ENCODE assay signal across 8 cellular contexts in genomic region chr11:33257160-33257896, GRCh38. TPM values are rescaled to one million over a fixed set of nuclear protein-coding genes. Genes with fewer than 3 reads are reported as not detected.
A peak's percentile ranks its signal among the peaks of the same experiment; 100 is the strongest.
DNase-seq lines count a peak whose midpoint lies in the region; ATAC-seq and TF ChIP-seq lines count a peak whose summit lies in the region.

Gene HIPK3 (plus strand): TSS chr11:33257381.

- peak within 1 kb of the TSS; percentile 22 for H2BK12ac ChIP-seq in neuronal stem cell (ENCODE audit: low read length)

- peak within 1 kb of the TSS; percentile 99 for H4K8ac ChIP-seq in neuronal stem cell (ENCODE audit: low read depth, low read length)

- H3K27me3 ChIP-seq in GM23338 (ENCODE audit: insufficient read depth) (no peaks in the 10 kb centered on the region), neuronal stem cell (ENCODE audit: control insufficient read depth in 3 of 3, insufficient read depth in 3 of 3, low read depth in 1 of 3, low read length in 3 of 3) (no peaks in the 10 kb centered on the region), subcutaneous abdominal adipose tissue (ENCODE audit: control insufficient read depth in 5 of 5, insufficient read depth in 4 of 5, low read length in 5 of 5) (no peaks in the 10 kb centered on the region)

- peak within 1 kb of the TSS; percentile 94 for H3K4me3 Mint-ChIP-seq in GM23338

- H3K14ac ChIP-seq in neuronal stem cell (ENCODE audit: low read length), result peak within 1 kb of the TSS; percentile 97

- peaks cover 26% of the 10 kb centered on the region for H3K4me1 Mint-ChIP-seq in GM23338

- H3K18ac ChIP-seq in neuronal stem cell (ENCODE audit: low read length), result peak within 1 kb of the TSS; percentile 100

- TF ChIP-seq CTCF in GM23338 (conservative IDR thresholded peaks at IDR 0.05; ENCODE audit: low read depth in 2 of 2), result peak in 1 of 2 experiments; percentile 47; a peak in 2 of 4 replicates

- ATAC-seq in GM23338, result peak; percentile 81

- H3K27ac ChIP-seq in GM23338 (ENCODE audit: low read depth) (peak within 1 kb of the TSS; percentile 97), neuronal stem cell (replicated peaks; ENCODE audit: low read length) (peak within 1 kb of the TSS; percentile 94), subcutaneous abdominal adipose tissue (ENCODE audit: low read depth, low read length) (peak within 1 kb of the TSS; percentile 100)

- no peaks in the 10 kb centered on the region for H3K4me1 ChIP-seq in ES-I3 (ENCODE audit: insufficient read depth, low read length)
- peaks cover 24% of the 10 kb centered on the region for H3K4me1 ChIP-seq in GM23338 (ENCODE audit: insufficient read depth)
- H3K4me1 ChIP-seq in neuronal stem cell (ENCODE audit: control insufficient read depth in 2 of 2, insufficient read depth in 1 of 2, low read depth in 1 of 2, low read length in 2 of 2), result peaks cover 0 to 3% of the 10 kb centered on the region in 2 donors
- H3K4me1 ChIP-seq in subcutaneous abdominal adipose tissue (ENCODE audit: control insufficient read depth in 5 of 5, insufficient read depth in 5 of 5, low read length in 5 of 5), result peaks cover 0 to 32% (median 28%) of the 10 kb centered on the region in 5 donors

- H4K20me1 ChIP-seq in GM23338 (replicated peaks; ENCODE audit: insufficient read depth), result peaks cover 5% of the 10 kb centered on the region; the same call in 1 of the 2 replicates

- no peaks in the 10 kb centered on the region; the same call in 2 of the 3 replicates for H3K36me3 Mint-ChIP-seq in GM23338 (ENCODE audit: low read depth)

- DNase-seq in GM23338 (ENCODE audit: low spot score) (peak; percentile 88), LHCN-M2 (ENCODE audit: low read depth) (peak; percentile 70), SK-MEL-5 (ENCODE audit: low read depth, low spot score) (peak; percentile 74), foreskin melanocyte (peak; percentile 61), neuronal stem cell (ENCODE audit: low spot score) (peak; percentile 77)
- DNase-seq in activated naive CD4-positive, alpha-beta T cell (lab: John Stamatoyannopoulos, UW), result peak; percentile 35 to 68 (median 47)

- peak within 1 kb of the TSS; percentile 89 for H3K4me2 ChIP-seq in GM23338
- peak within 1 kb of the TSS; percentile 87 for H3K4me2 ChIP-seq in neuronal stem cell (ENCODE audit: insufficient read depth, low read length, poor library complexity, severe bottlenecking)

- peaks cover 3% of the 10 kb centered on the region; the same call in 2 of the 3 replicates for H3K9me3 Mint-ChIP-seq in GM23338

- H3K36me3 ChIP-seq in ES-I3 (ENCODE audit: insufficient read depth, low read length) (no peaks in the 10 kb centered on the region), GM23338 (ENCODE audit: insufficient read depth) (no peaks in the 10 kb centered on the region), neuronal stem cell (replicated peaks in 1 of 2; ENCODE audit: control insufficient read depth in 2 of 2, insufficient read depth in 2 of 2, low read length in 2 of 2) (no peaks in the 10 kb centered on the region), subcutaneous abdominal adipose tissue (ENCODE audit: control insufficient read depth in 5 of 5, insufficient read depth in 5 of 5, low read length in 5 of 5) (no peaks in the 10 kb centered on the region)

- H3K4ac ChIP-seq in neuronal stem cell (ENCODE audit: low read length), result peak within 1 kb of the TSS; percentile 89

- H2BK15ac ChIP-seq in neuronal stem cell (ENCODE audit: low read length), result peak within 1 kb of the TSS; percentile 81

- H3K79me1 ChIP-seq in neuronal stem cell (ENCODE audit: low read depth, low read length), result peaks cover 6% of the 10 kb centered on the region

- H3F3A ChIP-seq in GM23338 (replicated peaks; ENCODE audit: low read depth), result peaks cover 11% of the 10 kb centered on the region; the same call in 1 of the 2 replicates

- H3K23ac ChIP-seq in neuronal stem cell (ENCODE audit: low read depth, low read length, poor library complexity), result peak within 1 kb of the TSS; percentile 98

- H3K9me3 ChIP-seq in ES-I3 (ENCODE audit: control insufficient read depth, insufficient read depth, low read length), result no peaks in the 10 kb centered on the region
- H3K9me3 ChIP-seq in neuronal stem cell (replicated peaks in 1 of 2; ENCODE audit: control insufficient read depth in 2 of 2, insufficient read depth in 1 of 2, low read depth in 1 of 2, low read length in 2 of 2), result no peaks in the 10 kb centered on the region
- H3K9me3 ChIP-seq in subcutaneous abdominal adipose tissue (ENCODE audit: control insufficient read depth in 5 of 5, low read length in 5 of 5), result no peaks in the 10 kb centered on the region

- in situ Hi-C loops in SK-MEL-5 (cut with HindIII; ENCODE audit: low pct_unique_long_range_greater_than_20kb, low sequenced_read_pairs), result no loop called here

- H2BK5ac ChIP-seq in neuronal stem cell (ENCODE audit: low read length), result peak within 1 kb of the TSS; percentile 87

- peaks cover 19% of the 10 kb centered on the region for H3K27me3 Mint-ChIP-seq in GM23338 (ENCODE audit: insufficient read depth, low read depth, poor library complexity)

- H2AFZ ChIP-seq in GM23338 (peak within 1 kb of the TSS; percentile 83), neuronal stem cell (ENCODE audit: low read length) (peak within 1 kb of the TSS; percentile 94)

- peak within 1 kb of the TSS; percentile 97 for H3K27ac Mint-ChIP-seq in GM23338

- peak within 1 kb of the TSS; percentile 88 for H3K9ac ChIP-seq in ES-I3 (ENCODE audit: low read depth, low read length)
- H3K9ac ChIP-seq in neuronal stem cell (ENCODE audit: low read depth, low read length, poor library complexity), result peak within 1 kb of the TSS; percentile 98
- peak within 1 kb of the TSS; percentile 68 to 100 (median 100) for H3K9ac ChIP-seq in subcutaneous abdominal adipose tissue (ENCODE audit: low read length in 5 of 5)

- peak within 1 kb of the TSS; percentile 81 for H2AK5ac ChIP-seq in neuronal stem cell (ENCODE audit: low read depth, low read length)

- WGBS in neuronal stem cell (ENCODE audit: extremely low coverage in 2 of 2, insufficient read length in 2 of 2, insufficient replicate concordance in 1 of 2), 2 donors, result no CpG with 5 or more reads among the region's 85 CpGs

- peaks cover 36% of the 10 kb centered on the region for H3K79me2 ChIP-seq in GM23338 (replicated peaks; ENCODE audit: insufficient read depth)

- H3K4me3 ChIP-seq in GM23338 (peak within 1 kb of the TSS; percentile 92), neuronal stem cell (ENCODE audit: low read length in 2 of 2) (peak within 1 kb of the TSS; percentile 71 to 89), subcutaneous abdominal adipose tissue (ENCODE audit: low read depth in 1 of 5, low read length in 5 of 5) (peak within 1 kb of the TSS; percentile 76 to 99 (median 82))

- no peak within 1 kb of the TSS for H2BK120ac ChIP-seq in neuronal stem cell (ENCODE audit: low read depth, low read length)

- no peak within 1 kb of the TSS for H4K91ac ChIP-seq in neuronal stem cell (ENCODE audit: low read depth, low read length, poor library complexity)

- no peaks in the 10 kb centered on the region for H3K9me2 ChIP-seq in GM23338 (ENCODE audit: insufficient read depth)

TF ChIP-seq in GM23338, 12 proteins besides CTCF, POLR2A, EP300 and RAD21:
- TF ChIP-seq POLR2AphosphoS5 (IDR thresholded peaks at IDR 0.05; ENCODE audit: low read depth), result peak; percentile 44; the same call in 1 of the 2 replicates
- no peak for TF ChIP-seq EZH2phosphoT487 (IDR thresholded peaks at IDR 0.05; ENCODE audit: unreplicated experiment)
- no peak for TF ChIP-seq STAT1 (IDR thresholded peaks at IDR 0.05; ENCODE audit: unreplicated experiment)
- 0 out of 2 replicates have a peak, but pooled peaks have one; percentile 3 for TF ChIP-seq CREB1 (CRISPR knock-in tag; IDR thresholded peaks at IDR 0.05; ENCODE audit: low read depth)
- TF ChIP-seq, protein P1, sequence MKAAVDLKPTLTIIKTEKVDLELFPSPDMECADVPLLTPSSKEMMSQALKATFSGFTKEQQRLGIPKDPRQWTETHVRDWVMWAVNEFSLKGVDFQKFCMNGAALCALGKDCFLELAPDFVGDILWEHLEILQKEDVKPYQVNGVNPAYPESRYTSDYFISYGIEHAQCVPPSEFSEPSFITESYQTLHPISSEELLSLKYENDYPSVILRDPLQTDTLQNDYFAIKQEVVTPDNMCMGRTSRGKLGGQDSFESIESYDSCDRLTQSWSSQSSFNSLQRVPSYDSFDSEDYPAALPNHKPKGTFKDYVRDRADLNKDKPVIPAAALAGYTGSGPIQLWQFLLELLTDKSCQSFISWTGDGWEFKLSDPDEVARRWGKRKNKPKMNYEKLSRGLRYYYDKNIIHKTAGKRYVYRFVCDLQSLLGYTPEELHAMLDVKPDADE (IDR thresholded peaks at IDR 0.05), result no peak

RNA-seq across cellular contexts. Expression of gene HIPK3, which starts in this region (rescaled TPM):
- total RNA-seq in GM23338 (2014; rRNA removed; shearing (Covaris generic)), result 20.5 and 29.8 TPM in 2 replicates
- 4.7 and 5.5 TPM in 2 replicates for polyA plus RNA-seq in GM23338 (2016; fragmentation: Nextera tagmentation; extraction: Ambion mirVana)
- 39.6 and 52.4 TPM in 2 replicates for total RNA-seq in LHCN-M2 (2014; rRNA removed)
- 7.1 TPM for polyA plus RNA-seq in LHCN-M2 (2012)
- total RNA-seq in SK-MEL-5 (2014; rRNA removed; shearing (Covaris generic)), result 37.8 and 40.7 TPM in 2 replicates
- 20.2 and 32.7 TPM in 2 replicates for polyA plus RNA-seq in SK-MEL-5 (2015; cell fraction: cytosol; rRNA removed)
- 39.8 and 42.7 TPM in 2 replicates for polyA plus RNA-seq in SK-MEL-5 (2015; cell fraction: nucleus; rRNA removed)
- 5.2 TPM for polyA plus RNA-seq in neuronal stem cell (2013, experiment 1 of 2)
- 5.3 TPM for polyA plus RNA-seq in neuronal stem cell (2013, experiment 2 of 2)

Comparison
In these comparisons a context has a peak if more than half of its experiments do, and no peak if none do; other contexts are left out.
1. Peak in every context shown above with its lines: DNase-seq, ATAC-seq, H3K4me3 ChIP-seq and H3K27ac ChIP-seq.